8 cellular contexts compared by ENCODE assay signal in the genomic region with DNA sequence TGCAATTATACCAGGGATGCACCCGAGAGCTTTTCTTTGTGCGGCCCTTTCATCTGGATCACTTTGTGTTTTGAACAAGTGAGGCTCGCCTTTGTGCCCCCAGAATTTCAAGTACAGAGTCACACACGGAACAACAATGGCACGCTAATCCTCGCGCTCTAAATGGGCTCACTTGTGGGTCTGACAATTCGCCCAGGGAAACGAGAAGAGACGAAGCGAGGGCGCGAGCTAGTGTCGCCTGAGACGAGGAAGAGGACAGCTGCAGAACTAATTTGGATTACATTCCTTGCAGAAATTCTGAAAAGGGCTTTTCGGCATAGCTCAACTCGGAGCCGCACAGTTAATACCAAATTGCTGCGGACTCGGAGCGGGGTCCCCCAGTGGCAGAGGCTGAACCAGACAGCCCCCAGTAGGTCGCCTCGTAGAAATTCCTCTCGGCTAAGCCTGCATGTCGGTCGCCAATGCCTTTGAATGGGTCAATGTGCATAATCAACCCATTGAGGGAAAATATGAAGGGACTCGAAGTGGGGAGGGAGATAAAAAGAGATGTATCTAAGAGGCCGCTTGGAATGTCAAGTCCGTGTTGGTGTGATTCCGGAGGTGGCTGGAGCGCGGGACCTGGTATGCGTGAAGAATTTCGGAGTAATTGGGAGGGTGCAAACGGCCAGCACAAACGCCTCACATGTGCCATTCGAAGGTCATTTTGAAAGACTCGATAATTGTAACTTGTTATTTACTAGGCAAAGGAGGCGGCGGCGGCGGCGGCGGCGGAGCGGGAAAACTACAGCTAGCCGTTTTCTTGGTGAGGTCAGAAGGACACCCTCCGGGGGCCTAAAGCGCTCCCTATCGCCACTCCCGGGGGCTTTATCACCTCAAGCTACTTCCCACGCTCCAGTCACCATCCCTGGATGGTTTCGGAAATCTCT. TPM values are rescaled to one million over a fixed set of nuclear protein-coding genes. Genes with fewer than 3 reads are reported as not detected.
DNase-seq lines count a peak whose midpoint lies in the region; ATAC-seq, FAIRE-seq and TF ChIP-seq lines count a peak whose summit lies in the region.

No MANE protein-coding gene starts in this region.

- CTCF ChIA-PET in MCF 10A (lab: Yijun Ruan, JAX) (interaction anchor here (0.6 to 1.0 kb wide), 3 partner anchors 13 to 389 kb away, joined by 3 read pairs; no protein-coding TSS in a partner anchor), HepG2 (lab: Yijun Ruan, JAX; ENCODE audit: low intra/inter-chr PET ratio, low total read pairs) (no interaction called here)

- H3K4me3 ChIP-seq in breast epithelium (peak overlapping the region; percentile 56 to 82 (median 60)), bronchial epithelial cell (ENCODE audit: low read depth, low read length) (peak overlapping the region; percentile 48), HepG2 (replicated peaks in 1 of 3; ENCODE audit: insufficient read depth in 1 of 3, low read depth in 2 of 3, low read length in 3 of 3) (peak overlapping the region in 1 of 3 experiments; percentile 65; a peak in 1 of 6 replicates)

- in situ Hi-C loops in HepG2 (cut with HindIII; ENCODE audit: extremely low pct_ligation_motif_present, low pct_unique_long_range_greater_than_20kb): no loop called here

- no peak for ATAC-seq in HepG2
- no peak for ATAC-seq in HG02852 (IDR thresholded peaks at IDR 0.05; ENCODE audit: unreplicated experiment)
- ATAC-seq in GM21423 (IDR thresholded peaks at IDR 0.05; ENCODE audit: unreplicated experiment): no peak

- TF ChIP-seq EP300 in HepG2 (IDR thresholded peaks at IDR 0.05; ENCODE audit: low read depth in 2 of 2, low read length in 2 of 2) (no peak), HepG2 (CRISPR knock-in tag; IDR thresholded peaks at IDR 0.05; ENCODE audit: borderline replicate concordance) (no peak)

- H3K27ac ChIP-seq in breast epithelium (peak overlapping the region in 1 of 2 donors; percentile 57), HepG2 (ENCODE audit: extremely low read length, insufficient read depth, low read length) (no peak overlapping the region), temporal lobe (ENCODE audit: low read depth, low read length) (peak overlapping the region; percentile 69)

- H4K20me1 ChIP-seq in HepG2 (ENCODE audit: insufficient read depth, low read length): no peaks in the 10 kb centered on the region

- intact Hi-C loops in breast epithelium (cut with DNase I; ENCODE audit: low total_unique reads) (no loop called here), MCF 10A (cut with micrococcal nuclease) (no loop called here), HepG2 (cut with micrococcal nuclease; ENCODE audit: unreplicated experiment) (no loop called here)

- no peak overlapping the region for H2AFZ ChIP-seq in HepG2 (ENCODE audit: low read length)

- peaks cover 12% of the 10 kb centered on the region for H3K4me1 Mint-ChIP-seq in MCF 10A (ENCODE audit: insufficient read depth, unreplicated experiment)

- H3K4me1 ChIP-seq in breast epithelium (no peaks in the 10 kb centered on the region), HepG2 (ENCODE audit: insufficient read depth, low read length) (peaks cover 20% of the 10 kb centered on the region)

- DNase-seq in breast epithelium (ENCODE audit: low spot score in 2 of 2) (no peak), MCF 10A (ENCODE audit: unreplicated experiment) (no peak), bronchial epithelial cell (ENCODE audit: low read depth) (no peak), HepG2 (ENCODE audit: low spot score) (no peak), Kasumi-1 (lab: John Stamatoyannopoulos, UW) (no peak)

- H3K36me3 ChIP-seq in breast epithelium: no peaks in the 10 kb centered on the region
- no peaks in the 10 kb centered on the region for H3K36me3 ChIP-seq in bronchial epithelial cell (ENCODE audit: control insufficient read depth, insufficient read depth, low read length)
- no peaks in the 10 kb centered on the region for H3K36me3 ChIP-seq in HepG2 (replicated peaks in 1 of 2; ENCODE audit: control insufficient read depth in 1 of 2, insufficient read depth in 2 of 2, low read length in 2 of 2)

- no peak overlapping the region for H3K4me3 Mint-ChIP-seq in MCF 10A (ENCODE audit: unreplicated experiment)

- no peaks in the 10 kb centered on the region for H3K36me3 Mint-ChIP-seq in MCF 10A (ENCODE audit: insufficient read depth, unreplicated experiment)

- H3K27me3 Mint-ChIP-seq in MCF 10A (ENCODE audit: insufficient read depth, unreplicated experiment): peaks cover 79% of the 10 kb centered on the region

- H3K27me3 ChIP-seq in breast epithelium (peaks cover 0 to 3% of the 10 kb centered on the region in 2 donors), bronchial epithelial cell (ENCODE audit: control insufficient read depth, insufficient read depth, low read length) (peaks cover 17% of the 10 kb centered on the region), HepG2 (ENCODE audit: control insufficient read depth in 1 of 2, insufficient read depth in 2 of 2, low read length in 2 of 2) (peaks cover 5 to 45% of the 10 kb centered on the region in 2 experiments; a peak in 4 of 5 replicates)

- H3K4me2 ChIP-seq in HepG2 (ENCODE audit: low read depth, low read length): peak overlapping the region; percentile 77

- H3K79me2 ChIP-seq in HepG2 (ENCODE audit: insufficient read depth, low read length): no peaks in the 10 kb centered on the region

- POLR2A ChIA-PET in MCF 10A (lab: Yijun Ruan, JAX) (interaction anchor here (0.7 kb wide), 1 partner anchor 89 kb away, joined by 3 read pairs; no protein-coding TSS in a partner anchor), HepG2 (lab: Yijun Ruan, JAX) (no interaction called here)

- H3K27ac Mint-ChIP-seq in MCF 10A (ENCODE audit: low read depth, unreplicated experiment): no peak overlapping the region

- TF ChIP-seq POLR2A in breast epithelium (IDR thresholded peaks at IDR 0.05): no peak
- no peak for TF ChIP-seq POLR2A in HepG2 (IDR thresholded peaks at IDR 0.05; ENCODE audit: insufficient read depth in 1 of 2, low read depth in 2 of 2, low read length in 2 of 2)

- FAIRE-seq in bronchial epithelial cell (lab: Jason Lieb, UNC) (no peak), HepG2 (lab: Jason Lieb, UNC) (no peak)

- H3K9me3 ChIP-seq in breast epithelium: no peaks in the 10 kb centered on the region
- H3K9me3 ChIP-seq in HepG2 (ENCODE audit: low read length): no peaks in the 10 kb centered on the region

- BruUV-seq in MCF 10A (replicated peaks; lab: Mats Ljungman, UMichigan) (no TSS peak), HepG2 (replicated peaks; lab: Mats Ljungman, UMichigan) (no TSS peak)

- WGBS in HepG2 (ENCODE audit: low lambda C conversion rate): 41% methylated on average over 47 of the region's 53 CpGs

- no peaks in the 10 kb centered on the region for H3K9me3 Mint-ChIP-seq in MCF 10A (ENCODE audit: unreplicated experiment)

- TF ChIP-seq RAD21 in HepG2 (CRISPR knock-in tag; IDR thresholded peaks at IDR 0.05): no peak

- TF ChIP-seq CTCF in breast epithelium (IDR thresholded peaks at IDR 0.05): no peak
- no peak for TF ChIP-seq CTCF in MCF 10A (IDR thresholded peaks at IDR 0.05; ENCODE audit: unreplicated experiment)
- no peak for TF ChIP-seq CTCF in bronchial epithelial cell (IDR thresholded peaks at IDR 0.05; ENCODE audit: insufficient read depth, low read length, severe bottlenecking)
- no peak for TF ChIP-seq CTCF in HepG2 (CRISPR knock-in tag; IDR thresholded peaks at IDR 0.05)

- no peak overlapping the region for H3K9ac ChIP-seq in HepG2 (ENCODE audit: insufficient read depth, low read depth, low read length)

TF ChIP-seq in HepG2, 621 proteins besides CTCF, POLR2A, EP300 and RAD21:
- TF ChIP-seq EEA1 (CRISPR knock-in tag; IDR thresholded peaks at IDR 0.05; ENCODE audit: borderline replicate concordance): no peak
- TF ChIP-seq CBX2 (IDR thresholded peaks at IDR 0.05; ENCODE audit: low read depth, low read length): 0 out of 2 replicates have a peak, but pooled peaks have one; percentile 15
- TF ChIP-seq CBX2 (CRISPR knock-in tag; IDR thresholded peaks at IDR 0.05; ENCODE audit: low read depth): no peak
- no peak for TF ChIP-seq ZSCAN25 (CRISPR knock-in tag; IDR thresholded peaks at IDR 0.05)
TF ChIP-seq in HepG2: peak in this region for 1.

RNA-seq across cellular contexts. Expression of gene ERBB4, which starts 2.0 kb away (rescaled TPM):
- total RNA-seq in breast epithelium (10 to 100 TPM in 2 of 3 donors, 1 to 10 TPM in 1; 1.6 to 53.1 (median 18.4) TPM), MCF 10A (2022) (not detected in 2 replicates), bronchial epithelial cell (under 0.01 TPM in 2 replicates), HepG2 (2016; rRNA removed; fragmentation: Illumina TruSeq; extraction: Trizol) (not detected in 2 replicates), temporal lobe (99.1 TPM)
- not detected in 2 replicates for total RNA-seq in HepG2 (2016; cell fraction: cytosol; rRNA removed; fragmentation: Illumina TruSeq; extraction: Trizol; ENCODE audit: low read depth)
- not detected in 2 replicates for total RNA-seq in HepG2 (2016; cell fraction: insoluble cytoplasmic fraction; rRNA removed; fragmentation: Illumina TruSeq; extraction: Trizol)
- not detected in 2 replicates for total RNA-seq in HepG2 (2016; cell fraction: membrane; rRNA removed; fragmentation: Illumina TruSeq; extraction: Trizol)
- total RNA-seq in HepG2 (2016; cell fraction: nucleus; rRNA removed; fragmentation: Illumina TruSeq; extraction: Trizol): not detected in 2 replicates
- polyA plus RNA-seq in HepG2 (2011; rRNA removed): 0.04 TPM in 1 of 2 replicates, not detected in the other
- not detected in 2 replicates for polyA plus RNA-seq in HepG2 (2011; cell fraction: cytosol; rRNA removed)
- polyA plus RNA-seq in HepG2 (2011; cell fraction: nucleus; rRNA removed): not detected in 2 replicates
- not detected in 2 replicates for polyA plus RNA-seq in HepG2 (2012)
- polyA plus RNA-seq in HepG2 (2016; cell fraction: cytosol; fragmentation: Illumina TruSeq; extraction: Trizol; ENCODE audit: low read depth): not detected in 2 replicates
- not detected in 2 replicates for polyA plus RNA-seq in HepG2 (2016; cell fraction: insoluble cytoplasmic fraction; fragmentation: Illumina TruSeq; extraction: Trizol; ENCODE audit: low read depth)
- not detected in 2 replicates for polyA plus RNA-seq in HepG2 (2016; cell fraction: membrane; fragmentation: Illumina TruSeq; extraction: Trizol; ENCODE audit: low read depth)
- not detected in 2 replicates for polyA plus RNA-seq in HepG2 (2016; cell fraction: nucleus; fragmentation: Illumina TruSeq; extraction: Trizol; ENCODE audit: insufficient read depth, low read depth)
- polyA minus RNA-seq in HepG2 (2011; rRNA and poly(A)+ RNA removed; ENCODE audit: low replicate concordance): 0.22 and 2.9 TPM in 2 replicates
- not detected in 2 replicates for polyA minus RNA-seq in HepG2 (2011; cell fraction: cytosol; rRNA and poly(A)+ RNA removed)
- polyA minus RNA-seq in HepG2 (2011; cell fraction: nucleus; rRNA and poly(A)+ RNA removed): not detected in 2 replicates
